Comparison of ENCODE assay signal across 9 cellular contexts in genomic region chr9:132994410-132995120, GRCh38. TPM values are rescaled to one million over a fixed set of nuclear protein-coding genes. Genes with fewer than 3 reads are reported as not detected.
A peak's percentile ranks its signal among the peaks of the same experiment; 100 is the strongest.
DNase-seq lines count a peak whose midpoint lies in the region; ATAC-seq lines count a peak whose summit lies in the region.
"Had no signal": no experiment of that assay in that cellular context is flagged by ENCODE, and none has a peak within 500 bp of the region (broad histone marks: within the 10 kb centered on the region; RNA-seq: fewer than 3 reads in every experiment).

No MANE protein-coding gene starts in this region.

- H3K4me3 ChIP-seq in duodenal mucosa (ENCODE audit: low read depth in 1 of 2, low read length in 2 of 2) (peak overlapping the region; percentile 9 to 28), skeletal muscle cell (ENCODE audit: low read depth, low read length) (no peak overlapping the region)
- H3K4me3 ChIP-seq: heart right ventricle had no signal

- H3K9ac ChIP-seq in duodenal mucosa (ENCODE audit: low read depth in 1 of 2, low read length in 2 of 2) = no peak overlapping the region

- H3K27ac ChIP-seq in duodenal mucosa (ENCODE audit: low read depth, low read length) = no peak overlapping the region
- H3K27ac ChIP-seq: heart right ventricle had no signal

- ATAC-seq in HG03378 (IDR thresholded peaks at IDR 0.05; ENCODE audit: unreplicated experiment) = no peak
- no peak for ATAC-seq in GM21786 (IDR thresholded peaks at IDR 0.05; ENCODE audit: unreplicated experiment)
- no peak for ATAC-seq in HG03097 (IDR thresholded peaks at IDR 0.05; ENCODE audit: low FRiP score, unreplicated experiment)
- ATAC-seq: heart right ventricle had no signal

- no peaks in the 10 kb centered on the region for H3K36me3 ChIP-seq in duodenal mucosa (ENCODE audit: control insufficient read depth in 1 of 2, insufficient read depth in 2 of 2, low read length in 2 of 2)
- H3K36me3 ChIP-seq: heart right ventricle had no signal

- H3K9me3 ChIP-seq in duodenal mucosa (ENCODE audit: control insufficient read depth in 1 of 2, low read length in 2 of 2) = no peaks in the 10 kb centered on the region
- H3K9me3 ChIP-seq: heart right ventricle had no signal

- DNase-seq in GM19238 (ENCODE audit: insufficient read length, low spot score) (peak; percentile 55), LHCN-M2 (ENCODE audit: low read depth) (peak; percentile 54), skeletal muscle cell (ENCODE audit: low read depth) (peak; percentile 16), RPMI8226 (no peak)
- DNase-seq: heart right ventricle had no signal

- peaks cover 10 to 15% of the 10 kb centered on the region in 2 donors for H3K4me1 ChIP-seq in duodenal mucosa (ENCODE audit: control insufficient read depth in 1 of 2, insufficient read depth in 2 of 2, low read length in 2 of 2)

- H3K27me3 ChIP-seq in duodenal mucosa (ENCODE audit: control insufficient read depth in 1 of 2, insufficient read depth in 2 of 2, low read length in 2 of 2) = peaks cover 15 to 20% of the 10 kb centered on the region in 2 donors

RNA-seq across cellular contexts. Expression of gene GFI1B, which starts 16.1 kb away (rescaled TPM):
- total RNA-seq in LHCN-M2 (2014; rRNA removed) = 0.06 TPM in 1 of 2 replicates, not detected in the other
- 0.11 TPM for polyA plus RNA-seq in LHCN-M2 (2012)

RNA-seq across cellular contexts. Expression of gene GTF3C5, which starts 36.2 kb away (rescaled TPM):
- total RNA-seq in LHCN-M2 (2014; rRNA removed) = 74.0 and 75.7 TPM in 2 replicates
- 40.1 TPM for polyA plus RNA-seq in LHCN-M2 (2012)

RNA-seq across cellular contexts. Expression of gene TSC1, which starts 50.1 kb away (rescaled TPM):
- 23.1 and 27.4 TPM in 2 replicates for total RNA-seq in LHCN-M2 (2014; rRNA removed)
- 10.0 TPM for polyA plus RNA-seq in LHCN-M2 (2012)
